In the genomic region with DNA sequence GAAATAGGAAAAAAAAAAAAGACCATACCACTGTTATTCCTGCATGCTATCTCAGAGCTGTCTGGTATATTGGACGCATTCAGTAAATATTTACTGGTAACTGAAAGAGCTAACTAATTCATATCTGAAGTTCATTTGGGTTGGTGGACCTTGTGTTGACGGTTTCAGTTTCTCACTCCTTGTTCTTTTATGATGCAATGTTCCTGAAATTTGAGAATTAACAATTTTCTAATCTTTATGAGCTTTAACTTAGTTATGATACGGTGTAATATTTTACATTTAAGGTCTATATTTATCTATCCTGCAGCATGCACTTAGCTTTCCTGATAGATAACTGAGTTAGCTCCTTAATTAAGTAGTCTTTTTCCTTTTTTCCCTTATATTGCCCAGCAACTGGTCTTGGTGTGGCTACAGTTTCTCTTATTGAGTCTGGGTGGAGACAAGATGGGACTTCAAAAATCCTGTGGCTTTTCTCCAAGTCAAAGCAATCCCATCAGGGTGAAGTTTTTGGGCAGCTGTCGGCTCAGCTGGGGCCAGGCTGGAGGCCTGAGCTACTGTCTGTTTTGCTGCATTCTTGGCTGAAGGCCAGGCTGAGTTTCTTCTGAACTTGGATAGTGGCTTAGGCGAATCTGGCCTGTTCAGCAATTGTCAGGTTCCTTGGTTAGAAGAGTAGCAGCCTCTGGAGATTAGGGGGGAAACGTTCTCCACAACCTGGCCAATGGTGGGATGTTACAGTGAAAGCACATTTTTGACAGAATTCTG, we compare ENCODE assay signal across 11 cellular contexts.
DNase-seq lines count a peak whose midpoint lies in the region; ATAC-seq and TF ChIP-seq lines count a peak whose summit lies in the region.
"Had no signal": no experiment of that assay in that cellular context is flagged by ENCODE, and none has a peak within 500 bp of the region (broad histone marks: within the 10 kb centered on the region; RNA-seq: fewer than 3 reads in every experiment).

No MANE protein-coding gene starts in this region.

- no peak for ATAC-seq in GM21737 (IDR thresholded peaks at IDR 0.05; ENCODE audit: unreplicated experiment)
- ATAC-seq in HG03095 (IDR thresholded peaks at IDR 0.05; ENCODE audit: unreplicated experiment): no peak

- H3K36me3 ChIP-seq in HEK293 (ENCODE audit: control insufficient read depth in 2 of 2, insufficient read depth in 1 of 2, low read length in 2 of 2): no peaks in the 10 kb centered on the region
- H3K36me3 ChIP-seq: Peyer's patch, thoracic aorta had no signal

- no peak overlapping the region for H3K4me3 Mint-ChIP-seq in HFFc6
- H3K4me3 Mint-ChIP-seq: IgD-negative memory B cell had no signal

- POLR2A ChIA-PET in HEK293 (lab: Yijun Ruan, JAX): interaction anchor here (0.9 kb wide), 1 partner anchor 40 kb away, joined by 3 read pairs; no protein-coding TSS in a partner anchor

- no peak overlapping the region for H3K27ac Mint-ChIP-seq in HFFc6
- H3K27ac Mint-ChIP-seq: IgD-negative memory B cell had no signal

- peaks cover 8% of the 10 kb centered on the region; the same call in 1 of the 2 replicates for H3K4me1 ChIP-seq in HEK293 (ENCODE audit: control insufficient read depth, insufficient read depth, low read length)
- H3K4me1 ChIP-seq: Peyer's patch had no signal

- H3K4me1 Mint-ChIP-seq in HFFc6 (ENCODE audit: low read depth): no peaks in the 10 kb centered on the region

- CTCF ChIA-PET in HEK293 (lab: Yijun Ruan, JAX): interaction anchor here (0.6 to 1.2 kb wide), 7 partner anchors 19 to 254 kb away, joined by 3 to 4 read pairs (median 3); no protein-coding TSS in a partner anchor

- DNase-seq in RPMI7951 (ENCODE audit: low read depth) (peak; percentile 2), fibroblast of the conjunctiva (ENCODE audit: low read depth) (peak; percentile 4), skeletal muscle cell (ENCODE audit: low read depth) (peak; percentile 25), HFFc6 (no peak)
- DNase-seq: NCI-H2081, Peyer's patch had no signal

- H3K4me3 ChIP-seq in HEK293 (ENCODE audit: low read depth, low read length): no peak overlapping the region
- H3K4me3 ChIP-seq in skeletal muscle cell (ENCODE audit: low read depth, low read length): no peak overlapping the region
- H3K4me3 ChIP-seq: Peyer's patch, thoracic aorta had no signal

- peaks cover 14% of the 10 kb centered on the region; the same call in 1 of the 2 replicates for H3K9me3 Mint-ChIP-seq in HFFc6

- no peak overlapping the region for H3K27ac ChIP-seq in HEK293 (ENCODE audit: extremely low read depth, low read depth, low read length)
- H3K27ac ChIP-seq: Peyer's patch, thoracic aorta had no signal

- no peaks in the 10 kb centered on the region for H3K9me3 ChIP-seq in HEK293 (ENCODE audit: control insufficient read depth, insufficient read depth, low read depth, low read length)
- H3K9me3 ChIP-seq: Peyer's patch, thoracic aorta had no signal

- no peaks in the 10 kb centered on the region for H3K27me3 Mint-ChIP-seq in HFFc6 (ENCODE audit: insufficient read depth)
- H3K27me3 Mint-ChIP-seq: IgD-negative memory B cell had no signal

- TF ChIP-seq CTCF in HEK293 (tag by site-specific recombination; IDR thresholded peaks at IDR 0.05): no peak
- no peak for TF ChIP-seq CTCF in HFFc6 (IDR thresholded peaks at IDR 0.05)

- H3K36me3 Mint-ChIP-seq in HFFc6 (ENCODE audit: low read depth): no peaks in the 10 kb centered on the region

TF ChIP-seq in HEK293, 187 proteins besides CTCF, POLR2A, EP300 and RAD21:
- TF ChIP-seq ZBTB21 (tag by site-specific recombination; IDR thresholded peaks at IDR 0.05) (no peak), ZNF433 (tag by site-specific recombination; IDR thresholded peaks at IDR 0.05; ENCODE audit: low read depth) (no peak), PRDM4 (tag by site-specific recombination; IDR thresholded peaks at IDR 0.05) (0 out of 2 replicates have a peak, but pooled peaks have one; percentile 50), PRDM6 (tag by site-specific recombination; IDR thresholded peaks at IDR 0.05) (peak; percentile 50; the same call in 1 of the 2 replicates), GLIS1 (tag by site-specific recombination; IDR thresholded peaks at IDR 0.05) (0 out of 2 replicates have a peak, but pooled peaks have one; percentile 23), SETDB1 (IDR thresholded peaks at IDR 0.05; ENCODE audit: insufficient read length, low read length) (no peak), ZNF704 (tag by site-specific recombination; IDR thresholded peaks at IDR 0.05) (no peak), ZNF335 (tag by site-specific recombination; conservative IDR thresholded peaks at IDR 0.05) (peak; percentile 34; the same call in 1 of the 2 replicates)
